ENCODE assay signal across 22 cellular contexts in genomic region chr10:128835361-128835760, GRCh38.
"Had no signal": no experiment of that assay in that cellular context is flagged by ENCODE, and none has a peak within 500 bp of the region (broad histone marks: within the 10 kb centered on the region; RNA-seq: fewer than 3 reads in every experiment).

No MANE protein-coding gene starts in this region.

- H3K27me3 ChIP-seq: foreskin keratinocyte, gastroesophageal sphincter, heart right ventricle, left lung had no signal

- DNase-seq: colonic mucosa; cortex of kidney; effector CD8-positive, alpha-beta T cell; effector memory CD8-positive, alpha-beta T cell; endodermal cell; erythroblast; foreskin keratinocyte; glutamatergic neuron; heart right ventricle; hippocampal formation; left cardiac atrium; left lung; left ventricle myocardium superior; lower lobe of right lung; mucosa of descending colon; naive B cell had no signal

- H3K27ac ChIP-seq: colonic mucosa, epithelial cell of prostate, foreskin keratinocyte, gastroesophageal sphincter, heart right ventricle, left lung, lower lobe of right lung had no signal

- H3K4me3 ChIP-seq: colonic mucosa, gastroesophageal sphincter, heart right ventricle, left lung, lower lobe of right lung, mucosa of descending colon had no signal

- H3K4me1 ChIP-seq: colonic mucosa, foreskin keratinocyte, gastroesophageal sphincter, heart right ventricle, left lung, lower lobe of right lung had no signal

- H3K9me3 ChIP-seq: colonic mucosa, gastroesophageal sphincter, heart right ventricle, left lung, lower lobe of right lung, mucosa of descending colon had no signal

- H3K36me3 ChIP-seq: colonic mucosa, gastroesophageal sphincter, heart right ventricle, left lung, lower lobe of right lung had no signal

- FAIRE-seq: endometrium, frontal cortex, islet of Langerhans, keratinocyte had no signal
